ENCODE assay signal across 8 cellular contexts in the genomic region with DNA sequence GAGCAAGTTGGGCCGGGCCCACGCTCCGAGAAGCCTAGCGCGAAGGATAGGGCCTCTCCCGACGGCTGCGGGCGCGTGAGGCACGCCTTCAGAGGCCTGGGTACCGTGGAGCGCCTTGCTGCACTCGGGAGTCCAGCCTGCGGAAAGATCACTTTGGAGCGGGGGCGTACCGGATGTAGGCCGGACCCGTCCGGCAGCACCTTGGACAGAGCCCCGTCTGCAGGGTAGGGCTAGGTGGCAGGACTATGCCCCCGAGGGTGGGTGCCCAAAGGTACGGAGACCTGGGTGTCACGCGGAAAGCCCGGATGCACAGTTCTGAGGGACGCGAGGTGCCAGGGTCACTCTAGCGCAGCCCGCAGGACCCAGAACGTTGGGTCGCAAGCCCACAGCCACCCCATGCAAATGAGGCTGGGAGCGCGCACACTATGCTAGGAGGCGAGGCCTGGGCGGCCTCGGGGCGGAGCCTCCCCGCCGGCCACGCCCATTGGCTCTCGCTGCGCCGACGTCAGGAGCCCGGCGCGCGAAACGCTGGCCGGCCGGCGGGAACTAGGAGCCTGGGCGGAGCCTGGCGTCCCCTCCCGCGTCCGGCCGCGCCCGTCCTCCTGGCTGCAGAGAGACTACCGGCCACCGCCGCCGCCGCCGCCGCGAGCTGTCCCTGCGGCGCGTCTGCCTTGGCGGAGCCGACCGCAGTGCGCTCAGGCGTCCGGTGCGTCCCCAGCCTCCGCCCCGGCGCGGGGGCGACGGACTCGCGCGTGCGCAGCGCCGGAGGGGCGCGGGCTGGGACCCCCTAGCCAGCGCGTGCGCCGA. TPM values are rescaled to one million over a fixed set of nuclear protein-coding genes. Genes with fewer than 3 reads are reported as not detected.
A peak's percentile ranks its signal among the peaks of the same experiment; 100 is the strongest.
DNase-seq lines count a peak whose midpoint lies in the region; ATAC-seq and TF ChIP-seq lines count a peak whose summit lies in the region.

A gene (plus strand): TSS at position 611 of the 807 bp plus-strand sequence. CDS start 327 bp downstream, outside the sequence.

- H3K4me2 ChIP-seq in SU-DHL-6 (ENCODE audit: low read depth, low read length, poor library complexity, severe bottlenecking) (peak within 1 kb of the TSS; percentile 86), parathyroid adenoma (ENCODE audit: low read length) (peak within 1 kb of the TSS; percentile 93)

- peaks cover 29% of the 10 kb centered on the region for H3K4me1 ChIP-seq in parathyroid adenoma
- H3K4me1 ChIP-seq in tibial artery = peaks cover 6 to 63% (median 43%) of the 10 kb centered on the region in 4 donors

- H3K9me2 ChIP-seq in SU-DHL-6 (replicated peaks; ENCODE audit: insufficient read depth, low read length) = no peaks in the 10 kb centered on the region

- H3K9me3 ChIP-seq in SU-DHL-6 (ENCODE audit: insufficient read depth, low read length) (no peaks in the 10 kb centered on the region), parathyroid adenoma (ENCODE audit: control insufficient read depth, low read length) (no peaks in the 10 kb centered on the region), tibial artery (no peaks in the 10 kb centered on the region)

- no peaks in the 10 kb centered on the region for H3K36me3 ChIP-seq in SU-DHL-6 (ENCODE audit: low read length)
- H3K36me3 ChIP-seq in parathyroid adenoma (ENCODE audit: control insufficient read depth, insufficient read depth, low read length) = no peaks in the 10 kb centered on the region
- H3K36me3 ChIP-seq in tibial artery = no peaks in the 10 kb centered on the region

- H3K9ac ChIP-seq in SU-DHL-6 (ENCODE audit: low read length) (peak within 1 kb of the TSS; percentile 98), parathyroid adenoma (peak within 1 kb of the TSS; percentile 75)

- H2AFZ ChIP-seq in SU-DHL-6 (ENCODE audit: low read depth, low read length, severe bottlenecking) (peak within 1 kb of the TSS; percentile 36), parathyroid adenoma (peak within 1 kb of the TSS; percentile 74)

- peaks cover 58% of the 10 kb centered on the region for H3F3A ChIP-seq in SU-DHL-6 (ENCODE audit: insufficient read depth)

- peak; percentile 95 for DNase-seq in GM12865 (ENCODE audit: low read depth)
- peak; percentile 84 for DNase-seq in NCI-H1092 treated with DMSO at 0.1 percent for 48 hours (lab: John Stamatoyannopoulos, UW)
- peak; percentile 45 for DNase-seq in activated naive CD8-positive, alpha-beta T cell treated with anti-CD3 and anti-CD28 coated beads, Interleukin-2, amount 50 U/mL, for 16 hours (ENCODE audit: low read depth, low spot score)
- DNase-seq in Right ventricle myocardium superior = peak; percentile 93
- DNase-seq in tibial artery = peak; percentile 73 to 85

- TF ChIP-seq CTCF in GM12865 (IDR thresholded peaks at IDR 0.05; ENCODE audit: insufficient read depth, low read depth, low read length, missing control alignments) (no peak), SU-DHL-6 (IDR thresholded peaks at IDR 0.05; ENCODE audit: insufficient read depth, low read length, poor library complexity, severe bottlenecking) (no peak), parathyroid adenoma (IDR thresholded peaks at IDR 0.05) (no peak), tibial artery (IDR thresholded peaks at IDR 0.05) (no peak)

- intact Hi-C loops in Right ventricle myocardium superior (cut with DNase I) (no loop called here), tibial artery (cut with DNase I; ENCODE audit: low total_unique reads) (no loop called here)

- H3K27me3 ChIP-seq in SU-DHL-6 (ENCODE audit: low read length) = no peaks in the 10 kb centered on the region
- no peaks in the 10 kb centered on the region for H3K27me3 ChIP-seq in parathyroid adenoma (ENCODE audit: control insufficient read depth, insufficient read depth, low read length)
- H3K27me3 ChIP-seq in tibial artery = peaks cover 10 to 55% of the 10 kb centered on the region in 2 donors

- peaks cover 4% of the 10 kb centered on the region; the same call in 1 of the 2 replicates for H4K20me1 ChIP-seq in SU-DHL-6 (ENCODE audit: low read depth, low read length)

- ATAC-seq in HG02610 (IDR thresholded peaks at IDR 0.05; ENCODE audit: unreplicated experiment) = peak; percentile 72
- peak; percentile 96 for ATAC-seq in Right ventricle myocardium superior (ENCODE audit: poor library complexity)

- H3K79me2 ChIP-seq in SU-DHL-6 (ENCODE audit: insufficient read depth, low read length) (peaks cover 22% of the 10 kb centered on the region), parathyroid adenoma (no peaks in the 10 kb centered on the region)

- H3K4me3 ChIP-seq in GM12865 (ENCODE audit: low read depth, low read length) (peak within 1 kb of the TSS; percentile 76), SU-DHL-6 (ENCODE audit: insufficient read depth, low read length, poor library complexity, severe bottlenecking) (peak within 1 kb of the TSS; percentile 98), parathyroid adenoma (ENCODE audit: low read depth, low read length) (peak within 1 kb of the TSS; percentile 67), tibial artery (peak within 1 kb of the TSS; percentile 46 to 64)

- H3K27ac ChIP-seq in SU-DHL-6 (ENCODE audit: low read depth, low read length) (peak within 1 kb of the TSS; percentile 93), parathyroid adenoma (peak within 1 kb of the TSS; percentile 78), tibial artery (no peak within 1 kb of the TSS)

RNA-seq across cellular contexts. Expression of the gene that starts here (rescaled TPM):
- 7.7 TPM for total RNA-seq in Right ventricle myocardium superior

Comparison
In these comparisons a context has a peak if more than half of its experiments do, and no peak if none do; other contexts are left out.
1. DNase-seq: peak in every context shown above with its lines; median percentile 95 in GM12865; 93 in Right ventricle myocardium superior; 84 in NCI-H1092 treated with DMSO at 0.1 percent for 48 hours; 79 in tibial artery; 45 in activated naive CD8-positive, alpha-beta T cell treated with anti-CD3 and anti-CD28 coated beads, Interleukin-2, amount 50 U/mL, for 16 hours.
2. H3K27ac ChIP-seq: peak in SU-DHL-6 (single experiment) and parathyroid adenoma (single experiment); none in tibial artery (0 of 2).
3. Peak in every context shown above with its lines, with median percentiles within 50 percentile points of each other: H3K4me3 ChIP-seq.